ENCODE assay signal across 32 cellular contexts in genomic region chr13:24489721-24490120, GRCh38.
"Had no signal": no experiment of that assay in that cellular context is flagged by ENCODE, and none has a peak within 500 bp of the region (broad histone marks: within the 10 kb centered on the region; RNA-seq: fewer than 3 reads in every experiment).

No MANE protein-coding gene starts in this region.

- DNase-seq: Karpas-422, Kasumi-1, KBM-7, MG63, MM.1S, MV-4-11, NCI-H1048, NCI-H1092, NCI-H1092 treated with DMSO at 0.1 percent for 48 hours, NCI-H1105, NCI-H1105 treated with DMSO at 0.1 percent for 48 hours, NCI-H1417 treated with DMSO at 0.1 percent for 48 hours, NCI-H1436, NCI-H1436 treated with DMSO at 0.1 percent for 48 hours, NCI-H1694, NCI-H1694 treated with DMSO at 0.1 percent for 48 hours, NCI-H187, NCI-H187 treated with DMSO at 0.1 percent for 48 hours, NCI-H1930, NCI-H2029, NCI-H2029 treated with DMSO at 0.1 percent for 48 hours, NCI-H2081, NCI-H2081 treated with DMSO at 0.1 percent for 48 hours, NCI-H2107, NCI-H2171, NCI-H2171 treated with DMSO at 0.1 percent for 48 hours, NCI-H2227 treated with DMSO at 0.1 percent for 48 hours, NCI-H226, NCI-H345, NCI-H446, NCI-H446 treated with DMSO at 0.1 percent for 48 hours had no signal

- H3K9ac ChIP-seq: KMS-11 had no signal

- H3K27ac ChIP-seq: KMS-11 had no signal

- H3K9me3 ChIP-seq: MG63 had no signal

- H3K4me2 ChIP-seq: KMS-11 had no signal

- H3K4me3 ChIP-seq: MG63 had no signal

- H3K27me3 ChIP-seq: MG63 had no signal
